In the genomic region with DNA sequence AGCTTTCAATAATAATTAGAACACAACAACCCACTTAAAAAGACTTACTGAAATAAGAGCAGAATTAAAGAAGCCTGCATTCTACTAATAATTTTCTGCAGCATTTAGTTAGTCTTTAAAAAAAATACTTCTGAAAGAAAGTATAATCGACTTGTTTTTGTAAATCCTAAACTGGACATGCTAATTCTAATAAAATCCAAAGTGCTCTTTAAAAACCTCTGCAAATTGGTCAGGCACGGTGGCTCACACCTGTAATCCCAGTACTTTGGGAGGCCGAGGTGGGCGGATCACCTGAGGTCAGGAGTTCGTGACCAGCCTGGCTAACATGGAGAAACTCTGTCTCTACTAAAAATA, we compare ENCODE assay signal across 13 cellular contexts. TPM values are rescaled to one million over a fixed set of nuclear protein-coding genes. Genes with fewer than 3 reads are reported as not detected.
DNase-seq lines count a peak whose midpoint lies in the region; ATAC-seq and TF ChIP-seq lines count a peak whose summit lies in the region.
"Had no signal": no experiment of that assay in that cellular context is flagged by ENCODE, and none has a peak within 500 bp of the region (broad histone marks: within the 10 kb centered on the region; RNA-seq: fewer than 3 reads in every experiment).

No MANE protein-coding gene starts in this region.

- H3K27ac Mint-ChIP-seq in activated naive CD4-positive, alpha-beta T cell treated with anti-CD3 and anti-CD28 coated beads, Interleukin-2, amount 50 U/mL, for 24 hours, result peak overlapping the region; percentile 97
- peak overlapping the region; percentile 54 to 86 for H3K27ac Mint-ChIP-seq in effector memory CD8-positive, alpha-beta T cell
- H3K27ac Mint-ChIP-seq in stimulated activated memory B cell treated with anti-CD40 and anti-IgM and Interleukin-4, amounts not matched to agents 10 μg/mL and 1 μg/mL and 100 μg/mL, for 72 hours, result peak overlapping the region; percentile 86

- intact Hi-C loops in left colon (cut with DNase I, micrococcal nuclease), result loop anchor here (2.0 to 10.0 kb wide), 3 partner anchors 139 to 219 kb away; no protein-coding TSS in a partner anchor

- DNase-seq in activated naive CD4-positive, alpha-beta T cell treated with anti-CD3 and anti-CD28 coated beads, Interleukin-2, amount 50 U/mL, for 16 hours, result no peak
- no peak for DNase-seq in effector memory CD8-positive, alpha-beta T cell
- DNase-seq in omental fat pad (ENCODE audit: low spot score) (no peak), left colon (no peak), RPMI8226 (no peak)

- no peak overlapping the region for H3K4me3 ChIP-seq in SU-DHL-6 (ENCODE audit: insufficient read depth, low read length, poor library complexity, severe bottlenecking)
- H3K4me3 ChIP-seq: Peyer's patch had no signal

- peaks cover 52% of the 10 kb centered on the region for H3F3A ChIP-seq in SU-DHL-6 (ENCODE audit: insufficient read depth)

- TF ChIP-seq CTCF in SU-DHL-6 (IDR thresholded peaks at IDR 0.05; ENCODE audit: insufficient read depth, low read length, poor library complexity, severe bottlenecking) (no peak), omental fat pad (IDR thresholded peaks at IDR 0.05) (no peak)

- H3K79me2 ChIP-seq in SU-DHL-6 (ENCODE audit: insufficient read depth, low read length), result peaks cover 6% of the 10 kb centered on the region; the same call in 1 of the 2 replicates

- peak overlapping the region; percentile 30 for H3K4me3 Mint-ChIP-seq in activated naive CD4-positive, alpha-beta T cell treated with anti-CD3 and anti-CD28 coated beads, Interleukin-2, amount 50 U/mL, for 24 hours
- peak overlapping the region; percentile 69 to 74 for H3K4me3 Mint-ChIP-seq in effector memory CD8-positive, alpha-beta T cell
- peak overlapping the region; percentile 39 for H3K4me3 Mint-ChIP-seq in stimulated activated memory B cell treated with anti-CD40 and anti-IgM and Interleukin-4, amounts not matched to agents 10 μg/mL and 1 μg/mL and 100 μg/mL, for 72 hours

- peak overlapping the region; percentile 93 for H3K27ac ChIP-seq in SU-DHL-6 (ENCODE audit: low read depth, low read length)

- H3K9me3 Mint-ChIP-seq in activated naive CD4-positive, alpha-beta T cell treated with anti-CD3 and anti-CD28 coated beads, Interleukin-2, amount 50 U/mL, for 24 hours, result no peaks in the 10 kb centered on the region
- H3K9me3 Mint-ChIP-seq in effector memory CD8-positive, alpha-beta T cell, result no peaks in the 10 kb centered on the region
- H3K9me3 Mint-ChIP-seq in stimulated activated memory B cell treated with anti-CD40 and anti-IgM and Interleukin-4, amounts not matched to agents 10 μg/mL and 1 μg/mL and 100 μg/mL, for 72 hours, result no peaks in the 10 kb centered on the region

- peaks cover 56% of the 10 kb centered on the region for H3K36me3 ChIP-seq in SU-DHL-6 (ENCODE audit: low read length)
- H3K36me3 ChIP-seq: Peyer's patch had no signal

- no peak overlapping the region for H2AFZ ChIP-seq in SU-DHL-6 (ENCODE audit: low read depth, low read length, severe bottlenecking)

- H3K36me3 Mint-ChIP-seq in activated naive CD4-positive, alpha-beta T cell treated with anti-CD3 and anti-CD28 coated beads, Interleukin-2, amount 50 U/mL, for 24 hours, result peaks cover 17% of the 10 kb centered on the region
- H3K36me3 Mint-ChIP-seq in effector memory CD8-positive, alpha-beta T cell (ENCODE audit: insufficient read depth), result peaks cover 97% of the 10 kb centered on the region
- H3K36me3 Mint-ChIP-seq in stimulated activated memory B cell treated with anti-CD40 and anti-IgM and Interleukin-4, amounts not matched to agents 10 μg/mL and 1 μg/mL and 100 μg/mL, for 72 hours, result peaks cover 66% of the 10 kb centered on the region

- no peaks in the 10 kb centered on the region for H3K9me2 ChIP-seq in SU-DHL-6 (replicated peaks; ENCODE audit: insufficient read depth, low read length)

- no peak for ATAC-seq in effector memory CD8-positive, alpha-beta T cell (replicated peaks)
- no peak for ATAC-seq in stimulated activated memory B cell treated with anti-CD40 and anti-IgM and Interleukin-4, amounts not matched to agents 10 μg/mL and 1 μg/mL and 100 μg/mL, for 72 hours
- ATAC-seq in omental fat pad (ENCODE audit: low FRiP score) (no peak), left colon (no peak)

- peak overlapping the region; percentile 3 for H3K4me2 ChIP-seq in SU-DHL-6 (ENCODE audit: low read depth, low read length, poor library complexity, severe bottlenecking)

- H4K20me1 ChIP-seq in SU-DHL-6 (ENCODE audit: low read depth, low read length), result no peaks in the 10 kb centered on the region

- peaks cover 68% of the 10 kb centered on the region for H3K4me1 Mint-ChIP-seq in activated naive CD4-positive, alpha-beta T cell treated with anti-CD3 and anti-CD28 coated beads, Interleukin-2, amount 50 U/mL, for 24 hours
- peaks cover 54 to 58% of the 10 kb centered on the region in 2 donors for H3K4me1 Mint-ChIP-seq in effector memory CD8-positive, alpha-beta T cell (ENCODE audit: low read depth in 2 of 2)
- peaks cover 66% of the 10 kb centered on the region for H3K4me1 Mint-ChIP-seq in stimulated activated memory B cell treated with anti-CD40 and anti-IgM and Interleukin-4, amounts not matched to agents 10 μg/mL and 1 μg/mL and 100 μg/mL, for 72 hours

- H3K27me3 ChIP-seq in SU-DHL-6 (ENCODE audit: low read length), result no peaks in the 10 kb centered on the region
- H3K27me3 ChIP-seq: Peyer's patch had no signal

- no peak overlapping the region for H3K9ac ChIP-seq in SU-DHL-6 (ENCODE audit: low read length)

- H3K27me3 Mint-ChIP-seq in activated naive CD4-positive, alpha-beta T cell treated with anti-CD3 and anti-CD28 coated beads, Interleukin-2, amount 50 U/mL, for 24 hours, result no peaks in the 10 kb centered on the region
- H3K27me3 Mint-ChIP-seq in effector memory CD8-positive, alpha-beta T cell, result no peaks in the 10 kb centered on the region
- no peaks in the 10 kb centered on the region for H3K27me3 Mint-ChIP-seq in stimulated activated memory B cell treated with anti-CD40 and anti-IgM and Interleukin-4, amounts not matched to agents 10 μg/mL and 1 μg/mL and 100 μg/mL, for 72 hours

- no peaks in the 10 kb centered on the region for H3K9me3 ChIP-seq in SU-DHL-6 (ENCODE audit: insufficient read depth, low read length)
- H3K9me3 ChIP-seq: Peyer's patch had no signal

RNA-seq across cellular contexts. Expression of a gene that starts 57.5 kb away (rescaled TPM):
- total RNA-seq in omental fat pad (under 1 TPM in 1 of 4 donors, not detected in 3; 0.84 TPM), left colon (not detected)
- total RNA-seq: activated CD8-positive, alpha-beta memory T cell treated with anti-CD3 and anti-CD28 coated beads for 36 hours; mesenteric fat pad; Peyer's patch; pulmonary artery endothelial cell; urinary bladder had no signal
